28 cellular contexts compared by ENCODE assay signal in genomic region chr15:30999729-31000128, GRCh38.
"Had no signal": no experiment of that assay in that cellular context is flagged by ENCODE, and none has a peak within 500 bp of the region (broad histone marks: within the 10 kb centered on the region; RNA-seq: fewer than 3 reads in every experiment).

No MANE protein-coding gene starts in this region.

- H3K27ac ChIP-seq: stomach, suprapubic skin, testis, thoracic aorta, thyroid gland, tibial artery, tibial nerve, transverse colon, upper lobe of left lung, upper lobe of right lung, uterus had no signal

- H3K36me3 ChIP-seq: stomach, suprapubic skin, thoracic aorta, thyroid gland, tibial artery, tibial nerve, transverse colon, upper lobe of left lung, upper lobe of right lung, uterus had no signal

- H3K4me3 ChIP-seq: stomach, suprapubic skin, testis, thoracic aorta, thyroid gland, tibial artery, tibial nerve, transverse colon, upper lobe of left lung, upper lobe of right lung, uterus had no signal

- ATAC-seq: stimulated activated effector memory CD8-positive, alpha-beta T cell treated with anti-CD3 and anti-CD28 coated beads, Interleukin-12 subunit alpha, Interleukin-12 subunit beta, amount 100 ng/mL, for 72 hours; stimulated activated memory B cell treated with anti-CD40 and anti-IgM and Interleukin-4, amounts not matched to agents 10 μg/mL and 1 μg/mL and 100 μg/mL, for 72 hours; stimulated activated naive B cell treated with anti-CD40 and anti-IgM and Interleukin-4, amounts not matched to agents 10 μg/mL and 1 μg/mL and 100 μg/mL, for 72 hours; stimulated activated naive CD8-positive, alpha-beta T cell treated with anti-CD3 and anti-CD28 coated beads, Interleukin-15, amount 100 ng/mL, for 72 hours; stimulated activated naive CD8-positive, alpha-beta T cell treated with anti-CD3 and anti-CD28 coated beads, Interleukin-15, Interleukin-2, amounts not matched to agents 100 U/mL and 50 U/mL, for 24 hours; upper lobe of right lung had no signal

- H3K4me1 ChIP-seq: testis, thyroid gland, tibial nerve, uterus had no signal

- H3K27ac Mint-ChIP-seq: stimulated activated effector memory CD8-positive, alpha-beta T cell treated with anti-CD3 and anti-CD28 coated beads, Interleukin-12 subunit alpha, Interleukin-12 subunit beta, amount 100 ng/mL, for 72 hours; stimulated activated memory B cell treated with anti-CD40 and anti-IgM and Interleukin-4, amounts not matched to agents 10 μg/mL and 1 μg/mL and 100 μg/mL, for 72 hours; stimulated activated naive B cell treated with anti-CD40 and anti-IgM and Interleukin-4, amounts not matched to agents 10 μg/mL and 1 μg/mL and 100 μg/mL, for 72 hours; stimulated activated naive CD8-positive, alpha-beta T cell treated with anti-CD3 and anti-CD28 coated beads, Interleukin-15, amount 100 ng/mL, for 72 hours; stimulated activated naive CD8-positive, alpha-beta T cell treated with anti-CD3 and anti-CD28 coated beads, Interleukin-15, Interleukin-2, amounts not matched to agents 100 ng/mL and 50 ng/mL, for 24 hours; type B pancreatic cell had no signal

- FAIRE-seq: urothelium cell line had no signal

- H3K27me3 ChIP-seq: suprapubic skin, testis, thyroid gland, tibial nerve, transverse colon, upper lobe of left lung, upper lobe of right lung, uterus had no signal

- H3K9me3 ChIP-seq: stomach, suprapubic skin, testis, thoracic aorta, thyroid gland, tibial artery, transverse colon, upper lobe of left lung, upper lobe of right lung, uterus had no signal

- H3K9me3 Mint-ChIP-seq: stimulated activated effector memory CD8-positive, alpha-beta T cell treated with anti-CD3 and anti-CD28 coated beads, Interleukin-12 subunit alpha, Interleukin-12 subunit beta, amount 100 ng/mL, for 72 hours; stimulated activated memory B cell treated with anti-CD40 and anti-IgM and Interleukin-4, amounts not matched to agents 10 μg/mL and 1 μg/mL and 100 μg/mL, for 72 hours; stimulated activated naive B cell treated with anti-CD40 and anti-IgM and Interleukin-4, amounts not matched to agents 10 μg/mL and 1 μg/mL and 100 μg/mL, for 72 hours; stimulated activated naive CD8-positive, alpha-beta T cell treated with anti-CD3 and anti-CD28 coated beads, Interleukin-15, amount 100 ng/mL, for 72 hours; stimulated activated naive CD8-positive, alpha-beta T cell treated with anti-CD3 and anti-CD28 coated beads, Interleukin-15, Interleukin-2, amounts not matched to agents 100 ng/mL and 50 ng/mL, for 24 hours; type B pancreatic cell had no signal

- H3K27me3 Mint-ChIP-seq: stimulated activated memory B cell treated with anti-CD40 and anti-IgM and Interleukin-4, amounts not matched to agents 10 μg/mL and 1 μg/mL and 100 μg/mL, for 72 hours; stimulated activated naive B cell treated with anti-CD40 and anti-IgM and Interleukin-4, amounts not matched to agents 10 μg/mL and 1 μg/mL and 100 μg/mL, for 72 hours; stimulated activated naive CD8-positive, alpha-beta T cell treated with anti-CD3 and anti-CD28 coated beads, Interleukin-15, amount 100 ng/mL, for 72 hours; stimulated activated naive CD8-positive, alpha-beta T cell treated with anti-CD3 and anti-CD28 coated beads, Interleukin-15, Interleukin-2, amounts not matched to agents 100 ng/mL and 50 ng/mL, for 24 hours had no signal

- H3K36me3 Mint-ChIP-seq: stimulated activated effector memory CD8-positive, alpha-beta T cell treated with anti-CD3 and anti-CD28 coated beads, Interleukin-12 subunit alpha, Interleukin-12 subunit beta, amount 100 ng/mL, for 72 hours; stimulated activated memory B cell treated with anti-CD40 and anti-IgM and Interleukin-4, amounts not matched to agents 10 μg/mL and 1 μg/mL and 100 μg/mL, for 72 hours; type B pancreatic cell had no signal

- DNase-seq: stimulated activated CD4-positive, alpha-beta T cell treated with anti-CD3 and anti-CD28 coated beads, Interleukin-2, amount 100 ng/mL, for 48 hours; stimulated activated CD4-positive, alpha-beta T cell treated with anti-CD3 and anti-CD28 coated beads, Interleukin-4, amount 100 ng/mL, for 1 hour; stimulated activated CD4-positive, alpha-beta T cell treated with anti-CD3 and anti-CD28 coated beads, Interleukin-4, amount 100 ng/mL, for 24 hours; stimulated activated CD4-positive, alpha-beta T cell treated with anti-CD3 and anti-CD28 coated beads, Interleukin-4, amount 100 ng/mL, for 4 hours; stimulated activated CD8-positive, alpha-beta memory T cell treated with anti-CD3 and anti-CD28 coated beads, Interleukin-4, amount 100 ng/mL, for 48 hours; stimulated activated naive B cell treated with anti-CD40 and anti-IgM and Interleukin-4, amounts not matched to agents 10 μg/mL and 1 μg/mL and 100 μg/mL, for 72 hours; stimulated activated naive CD4-positive, alpha-beta T cell; stimulated activated naive CD4-positive, alpha-beta T cell treated with Interleukin-2 at 50 U/mL for 16 hours; stimulated activated naive CD8-positive, alpha-beta T cell treated with anti-CD3 and anti-CD28 coated beads, Interleukin-15, amount 100 ng/mL, for 72 hours; stimulated activated naive CD8-positive, alpha-beta T cell treated with anti-CD3 and anti-CD28 coated beads, Interleukin-15, Interleukin-2, amounts not matched to agents 100 U/mL and 50 U/mL, for 24 hours; stomach; substantia nigra; testis; thyroid gland; tibial artery; transverse colon; trophoblast cell; upper lobe of left lung; upper lobe of right lung; uterus had no signal

- H3K4me3 Mint-ChIP-seq: stimulated activated effector memory CD8-positive, alpha-beta T cell treated with anti-CD3 and anti-CD28 coated beads, Interleukin-12 subunit alpha, Interleukin-12 subunit beta, amount 100 ng/mL, for 72 hours; stimulated activated memory B cell treated with anti-CD40 and anti-IgM and Interleukin-4, amounts not matched to agents 10 μg/mL and 1 μg/mL and 100 μg/mL, for 72 hours; stimulated activated naive B cell treated with anti-CD40 and anti-IgM and Interleukin-4, amounts not matched to agents 10 μg/mL and 1 μg/mL and 100 μg/mL, for 72 hours; stimulated activated naive CD8-positive, alpha-beta T cell treated with anti-CD3 and anti-CD28 coated beads, Interleukin-15, amount 100 ng/mL, for 72 hours; stimulated activated naive CD8-positive, alpha-beta T cell treated with anti-CD3 and anti-CD28 coated beads, Interleukin-15, Interleukin-2, amounts not matched to agents 100 ng/mL and 50 ng/mL, for 24 hours; type B pancreatic cell had no signal
